In the genomic region with DNA sequence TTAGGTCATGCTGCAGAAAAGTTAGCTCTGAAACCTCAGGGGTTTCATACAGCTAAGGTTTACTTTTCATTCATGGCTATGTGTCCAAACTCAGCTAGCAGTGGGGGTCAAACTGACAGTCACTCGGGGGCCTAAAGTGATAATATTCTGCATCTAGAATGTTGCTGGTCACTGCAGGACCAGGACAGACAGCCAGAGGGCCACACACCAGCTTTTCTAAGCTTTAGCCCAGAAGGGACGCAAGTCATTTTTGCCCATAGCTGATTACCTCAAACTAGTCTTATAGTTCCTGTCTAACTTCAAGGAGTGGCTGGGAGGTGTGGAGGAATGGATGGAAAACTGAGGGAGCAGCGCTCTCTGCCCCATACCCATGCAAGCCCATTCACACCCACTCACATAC, we compare ENCODE assay signal across 1 cellular context.
TF ChIP-seq lines count a peak whose summit lies in the region.

No MANE protein-coding gene starts in this region.

TF ChIP-seq in GM23338, 12 proteins besides CTCF, POLR2A, EP300 and RAD21:
- TF ChIP-seq NANOG (IDR thresholded peaks at IDR 0.05; ENCODE audit: borderline replicate concordance) = no peak
- TF ChIP-seq EZH2phosphoT487 (IDR thresholded peaks at IDR 0.05; ENCODE audit: unreplicated experiment) = no peak
- TF ChIP-seq, protein P1, sequence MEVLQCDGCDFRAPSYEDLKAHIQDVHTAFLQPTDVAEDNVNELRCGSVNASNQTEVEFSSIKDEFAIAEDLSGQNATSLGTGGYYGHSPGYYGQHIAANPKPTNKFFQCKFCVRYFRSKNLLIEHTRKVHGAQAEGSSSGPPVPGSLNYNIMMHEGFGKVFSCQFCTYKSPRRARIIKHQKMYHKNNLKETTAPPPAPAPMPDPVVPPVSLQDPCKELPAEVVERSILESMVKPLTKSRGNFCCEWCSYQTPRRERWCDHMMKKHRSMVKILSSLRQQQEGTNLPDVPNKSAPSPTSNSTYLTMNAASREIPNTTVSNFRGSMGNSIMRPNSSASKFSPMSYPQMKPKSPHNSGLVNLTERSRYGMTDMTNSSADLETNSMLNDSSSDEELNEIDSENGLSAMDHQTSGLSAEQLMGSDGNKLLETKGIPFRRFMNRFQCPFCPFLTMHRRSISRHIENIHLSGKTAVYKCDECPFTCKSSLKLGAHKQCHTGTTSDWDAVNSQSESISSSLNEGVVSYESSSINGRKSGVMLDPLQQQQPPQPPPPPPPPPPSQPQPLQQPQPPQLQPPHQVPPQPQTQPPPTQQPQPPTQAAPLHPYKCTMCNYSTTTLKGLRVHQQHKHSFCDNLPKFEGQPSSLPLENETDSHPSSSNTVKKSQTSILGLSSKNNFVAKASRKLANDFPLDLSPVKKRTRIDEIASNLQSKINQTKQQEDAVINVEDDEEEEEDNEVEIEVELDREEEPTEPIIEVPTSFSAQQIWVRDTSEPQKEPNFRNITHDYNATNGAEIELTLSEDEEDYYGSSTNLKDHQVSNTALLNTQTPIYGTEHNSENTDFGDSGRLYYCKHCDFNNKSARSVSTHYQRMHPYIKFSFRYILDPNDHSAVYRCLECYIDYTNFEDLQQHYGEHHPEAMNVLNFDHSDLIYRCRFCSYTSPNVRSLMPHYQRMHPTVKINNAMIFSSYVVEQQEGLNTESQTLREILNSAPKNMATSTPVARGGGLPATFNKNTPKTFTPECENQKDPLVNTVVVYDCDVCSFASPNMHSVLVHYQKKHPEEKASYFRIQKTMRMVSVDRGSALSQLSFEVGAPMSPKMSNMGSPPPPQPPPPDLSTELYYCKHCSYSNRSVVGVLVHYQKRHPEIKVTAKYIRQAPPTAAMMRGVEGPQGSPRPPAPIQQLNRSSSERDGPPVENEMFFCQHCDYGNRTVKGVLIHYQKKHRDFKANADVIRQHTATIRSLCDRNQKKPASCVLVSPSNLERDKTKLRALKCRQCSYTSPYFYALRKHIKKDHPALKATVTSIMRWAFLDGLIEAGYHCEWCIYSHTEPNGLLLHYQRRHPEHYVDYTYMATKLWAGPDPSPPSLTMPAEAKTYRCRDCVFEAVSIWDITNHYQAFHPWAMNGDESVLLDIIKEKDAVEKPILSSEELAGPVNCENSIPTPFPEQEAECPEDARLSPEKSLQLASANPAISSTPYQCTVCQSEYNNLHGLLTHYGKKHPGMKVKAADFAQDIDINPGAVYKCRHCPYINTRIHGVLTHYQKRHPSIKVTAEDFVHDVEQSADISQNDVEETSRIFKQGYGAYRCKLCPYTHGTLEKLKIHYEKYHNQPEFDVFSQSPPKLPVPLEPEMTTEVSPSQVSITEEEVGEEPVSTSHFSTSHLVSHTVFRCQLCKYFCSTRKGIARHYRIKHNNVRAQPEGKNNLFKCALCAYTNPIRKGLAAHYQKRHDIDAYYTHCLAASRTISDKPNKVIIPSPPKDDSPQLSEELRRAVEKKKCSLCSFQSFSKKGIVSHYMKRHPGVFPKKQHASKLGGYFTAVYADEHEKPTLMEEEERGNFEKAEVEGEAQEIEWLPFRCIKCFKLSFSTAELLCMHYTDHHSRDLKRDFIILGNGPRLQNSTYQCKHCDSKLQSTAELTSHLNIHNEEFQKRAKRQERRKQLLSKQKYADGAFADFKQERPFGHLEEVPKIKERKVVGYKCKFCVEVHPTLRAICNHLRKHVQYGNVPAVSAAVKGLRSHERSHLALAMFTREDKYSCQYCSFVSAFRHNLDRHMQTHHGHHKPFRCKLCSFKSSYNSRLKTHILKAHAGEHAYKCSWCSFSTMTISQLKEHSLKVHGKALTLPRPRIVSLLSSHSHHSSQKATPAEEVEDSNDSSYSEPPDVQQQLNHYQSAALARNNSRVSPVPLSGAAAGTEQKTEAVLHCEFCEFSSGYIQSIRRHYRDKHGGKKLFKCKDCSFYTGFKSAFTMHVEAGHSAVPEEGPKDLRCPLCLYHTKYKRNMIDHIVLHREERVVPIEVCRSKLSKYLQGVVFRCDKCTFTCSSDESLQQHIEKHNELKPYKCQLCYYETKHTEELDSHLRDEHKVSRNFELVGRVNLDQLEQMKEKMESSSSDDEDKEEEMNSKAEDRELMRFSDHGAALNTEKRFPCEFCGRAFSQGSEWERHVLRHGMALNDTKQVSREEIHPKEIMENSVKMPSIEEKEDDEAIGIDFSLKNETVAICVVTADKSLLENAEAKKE (CRISPR knock-in tag; IDR thresholded peaks at IDR 0.05) = no peak
- TF ChIP-seq POLR2AphosphoS5 (IDR thresholded peaks at IDR 0.05; ENCODE audit: low read depth) = no peak
- no peak for TF ChIP-seq ZNF331 (CRISPR knock-in tag; IDR thresholded peaks at IDR 0.05; ENCODE audit: low read depth)
- no peak for TF ChIP-seq CREB1 (CRISPR knock-in tag; IDR thresholded peaks at IDR 0.05; ENCODE audit: low read depth)
- no peak for TF ChIP-seq ZNF114 (CRISPR knock-in tag; IDR thresholded peaks at IDR 0.05)
- no peak for TF ChIP-seq STAT1 (IDR thresholded peaks at IDR 0.05; ENCODE audit: unreplicated experiment)
- TF ChIP-seq, protein P2, sequence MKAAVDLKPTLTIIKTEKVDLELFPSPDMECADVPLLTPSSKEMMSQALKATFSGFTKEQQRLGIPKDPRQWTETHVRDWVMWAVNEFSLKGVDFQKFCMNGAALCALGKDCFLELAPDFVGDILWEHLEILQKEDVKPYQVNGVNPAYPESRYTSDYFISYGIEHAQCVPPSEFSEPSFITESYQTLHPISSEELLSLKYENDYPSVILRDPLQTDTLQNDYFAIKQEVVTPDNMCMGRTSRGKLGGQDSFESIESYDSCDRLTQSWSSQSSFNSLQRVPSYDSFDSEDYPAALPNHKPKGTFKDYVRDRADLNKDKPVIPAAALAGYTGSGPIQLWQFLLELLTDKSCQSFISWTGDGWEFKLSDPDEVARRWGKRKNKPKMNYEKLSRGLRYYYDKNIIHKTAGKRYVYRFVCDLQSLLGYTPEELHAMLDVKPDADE (IDR thresholded peaks at IDR 0.05) = no peak
- no peak for TF ChIP-seq EZH2 (IDR thresholded peaks at IDR 0.05; ENCODE audit: low read depth, unreplicated experiment)
- TF ChIP-seq, protein P3, sequence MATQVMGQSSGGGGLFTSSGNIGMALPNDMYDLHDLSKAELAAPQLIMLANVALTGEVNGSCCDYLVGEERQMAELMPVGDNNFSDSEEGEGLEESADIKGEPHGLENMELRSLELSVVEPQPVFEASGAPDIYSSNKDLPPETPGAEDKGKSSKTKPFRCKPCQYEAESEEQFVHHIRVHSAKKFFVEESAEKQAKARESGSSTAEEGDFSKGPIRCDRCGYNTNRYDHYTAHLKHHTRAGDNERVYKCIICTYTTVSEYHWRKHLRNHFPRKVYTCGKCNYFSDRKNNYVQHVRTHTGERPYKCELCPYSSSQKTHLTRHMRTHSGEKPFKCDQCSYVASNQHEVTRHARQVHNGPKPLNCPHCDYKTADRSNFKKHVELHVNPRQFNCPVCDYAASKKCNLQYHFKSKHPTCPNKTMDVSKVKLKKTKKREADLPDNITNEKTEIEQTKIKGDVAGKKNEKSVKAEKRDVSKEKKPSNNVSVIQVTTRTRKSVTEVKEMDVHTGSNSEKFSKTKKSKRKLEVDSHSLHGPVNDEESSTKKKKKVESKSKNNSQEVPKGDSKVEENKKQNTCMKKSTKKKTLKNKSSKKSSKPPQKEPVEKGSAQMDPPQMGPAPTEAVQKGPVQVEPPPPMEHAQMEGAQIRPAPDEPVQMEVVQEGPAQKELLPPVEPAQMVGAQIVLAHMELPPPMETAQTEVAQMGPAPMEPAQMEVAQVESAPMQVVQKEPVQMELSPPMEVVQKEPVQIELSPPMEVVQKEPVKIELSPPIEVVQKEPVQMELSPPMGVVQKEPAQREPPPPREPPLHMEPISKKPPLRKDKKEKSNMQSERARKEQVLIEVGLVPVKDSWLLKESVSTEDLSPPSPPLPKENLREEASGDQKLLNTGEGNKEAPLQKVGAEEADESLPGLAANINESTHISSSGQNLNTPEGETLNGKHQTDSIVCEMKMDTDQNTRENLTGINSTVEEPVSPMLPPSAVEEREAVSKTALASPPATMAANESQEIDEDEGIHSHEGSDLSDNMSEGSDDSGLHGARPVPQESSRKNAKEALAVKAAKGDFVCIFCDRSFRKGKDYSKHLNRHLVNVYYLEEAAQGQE (IDR thresholded peaks at IDR 0.05; ENCODE audit: unreplicated experiment) = no peak
- no peak for TF ChIP-seq JUNB (IDR thresholded peaks at IDR 0.05; ENCODE audit: unreplicated experiment)
TF ChIP-seq in GM23338: peak in this region for 0.
